ENCODE assay signal across 20 cellular contexts in genomic region chr2:171216631-171217030, GRCh38. TPM values are rescaled to one million over a fixed set of nuclear protein-coding genes. Genes with fewer than 3 reads are reported as not detected.
DNase-seq lines count a peak whose midpoint lies in the region; ATAC-seq and TF ChIP-seq lines count a peak whose summit lies in the region.
"Had no signal": no experiment of that assay in that cellular context is flagged by ENCODE, and none has a peak within 500 bp of the region (broad histone marks: within the 10 kb centered on the region; RNA-seq: fewer than 3 reads in every experiment).

No MANE protein-coding gene starts in this region.

- no peak overlapping the region for H4K91ac ChIP-seq in H9 (ENCODE audit: insufficient read length, low read depth, low read length)

- H3K4me1 ChIP-seq in H9 (ENCODE audit: insufficient read depth, low read length) (peaks cover 9% of the 10 kb centered on the region; the same call in 1 of the 2 replicates), foreskin keratinocyte (peaks cover 6% of the 10 kb centered on the region), gastroesophageal sphincter (peaks cover 0 to under 1% (median 0%) of the 10 kb centered on the region in 3 donors)
- peaks cover 4% of the 10 kb centered on the region for H3K4me1 ChIP-seq in CD4-positive, alpha-beta memory T cell (ENCODE audit: insufficient read depth, low read length)
- H3K4me1 ChIP-seq: BLaER1 treated with 17β-estradiol and CSF1 and Interleukin-3, amounts not matched to agents 10 nM and 100 nM; Caco-2; HAP-1 had no signal

- no peak overlapping the region for H3K9ac ChIP-seq in H9 (ENCODE audit: extremely low read depth, insufficient read length, low read length)
- H3K9ac ChIP-seq: BLaER1 treated with 17β-estradiol and CSF1 and Interleukin-3, amounts not matched to agents 10 nM and 100 nM; GM23248 had no signal

- H2BK15ac ChIP-seq in H9 (ENCODE audit: low read depth, low read length): no peak overlapping the region

- no peak overlapping the region for H3K56ac ChIP-seq in H9 (ENCODE audit: insufficient read length, low read depth, low read length)

- H3K79me1 ChIP-seq in H9 (ENCODE audit: insufficient read depth, low read depth, low read length, poor library complexity, severe bottlenecking): no peaks in the 10 kb centered on the region

- no peaks in the 10 kb centered on the region; the same call in 1 of the 2 replicates for H3K27me3 Mint-ChIP-seq in H9 (ENCODE audit: low read depth)
- peaks cover 15% of the 10 kb centered on the region for H3K27me3 Mint-ChIP-seq in WTC11 (ENCODE audit: low read depth)
- H3K27me3 Mint-ChIP-seq in mesothelial cell of epicardium (ENCODE audit: low read depth): no peaks in the 10 kb centered on the region
- H3K27me3 Mint-ChIP-seq in CD4-positive, alpha-beta memory T cell: no peaks in the 10 kb centered on the region
- H3K27me3 Mint-ChIP-seq: B cell; CD4-positive, CD25-positive, alpha-beta regulatory T cell had no signal

- WGBS in H9 (ENCODE audit: extremely low coverage, insufficient read length, low lambda C conversion rate): no CpG with 5 or more reads among the region's 5 CpGs
- 81 to 85% methylated on average over 5 of the region's 5 CpGs for WGBS in gastroesophageal sphincter (ENCODE audit: low coverage in 1 of 2), 2 donors

- ATAC-seq in WTC11: no peak
- no peak for ATAC-seq in foreskin keratinocyte
- ATAC-seq in HG02678 (IDR thresholded peaks at IDR 0.05; ENCODE audit: unreplicated experiment): no peak
- no peak for ATAC-seq in GM19395 (IDR thresholded peaks at IDR 0.05; ENCODE audit: unreplicated experiment)
- no peak for ATAC-seq in gastroesophageal sphincter

- H3K79me2 ChIP-seq in H9 (ENCODE audit: insufficient read depth, low read length): no peaks in the 10 kb centered on the region

- no peak overlapping the region for H3T11ph ChIP-seq in H9 (ENCODE audit: low read length)

- no peak overlapping the region for H3K14ac ChIP-seq in H9 (ENCODE audit: insufficient read depth, low read length)

- no peaks in the 10 kb centered on the region for H3K36me3 ChIP-seq in gastroesophageal sphincter
- no peaks in the 10 kb centered on the region for H3K36me3 ChIP-seq in CD4-positive, alpha-beta memory T cell (ENCODE audit: insufficient read depth, low read length)
- H3K36me3 ChIP-seq: BLaER1 treated with 17β-estradiol and CSF1 and Interleukin-3, amounts not matched to agents 10 nM and 100 nM; HAP-1 had no signal

- no peak overlapping the region for H3K23ac ChIP-seq in H9 (ENCODE audit: insufficient read length, low read depth, low read length)

- H3K36me3 Mint-ChIP-seq in H9 (ENCODE audit: insufficient read depth in 1 of 3, low read depth in 3 of 3): peaks cover 12 to 22% (median 18%) of the 10 kb centered on the region in 3 experiments
- H3K36me3 Mint-ChIP-seq in WTC11: peaks cover 25% of the 10 kb centered on the region
- no peaks in the 10 kb centered on the region for H3K36me3 Mint-ChIP-seq in mesothelial cell of epicardium
- peaks cover 0 to 4% of the 10 kb centered on the region in 2 donors for H3K36me3 Mint-ChIP-seq in CD4-positive, alpha-beta memory T cell

- no peak overlapping the region for H2BK120ac ChIP-seq in H9 (ENCODE audit: low read depth, low read length, poor library complexity, severe bottlenecking)

- H3K27me3 ChIP-seq in H9 (ENCODE audit: insufficient read depth, low read length) (no peaks in the 10 kb centered on the region), foreskin keratinocyte (no peaks in the 10 kb centered on the region), gastroesophageal sphincter (no peaks in the 10 kb centered on the region)
- no peaks in the 10 kb centered on the region for H3K27me3 ChIP-seq in CD4-positive, alpha-beta memory T cell (ENCODE audit: insufficient read depth, low read length)

- H3K27ac Mint-ChIP-seq in H9 (peak overlapping the region in 2 of 3 experiments; percentile 41 to 58; a peak in 5 of 7 replicates), WTC11 (no peak overlapping the region; the same call in 1 of the 2 replicates), mesothelial cell of epicardium (peak overlapping the region; percentile 35)
- H3K27ac Mint-ChIP-seq in CD4-positive, alpha-beta memory T cell: no peak overlapping the region
- H3K27ac Mint-ChIP-seq: B cell; CD4-positive, CD25-positive, alpha-beta regulatory T cell had no signal

- TF ChIP-seq POLR2A in gastroesophageal sphincter (IDR thresholded peaks at IDR 0.05): no peak

- H3K4me3 Mint-ChIP-seq in H9: no peak overlapping the region; a peak in 1 of 5 replicates
- no peak overlapping the region for H3K4me3 Mint-ChIP-seq in WTC11
- H3K4me3 Mint-ChIP-seq in mesothelial cell of epicardium: no peak overlapping the region
- no peak overlapping the region for H3K4me3 Mint-ChIP-seq in CD4-positive, alpha-beta memory T cell
- H3K4me3 Mint-ChIP-seq: B cell; CD4-positive, CD25-positive, alpha-beta regulatory T cell had no signal

- no peak overlapping the region for H2AK5ac ChIP-seq in H9 (ENCODE audit: insufficient read length, low read length)

- no peak overlapping the region for H2BK5ac ChIP-seq in H9 (ENCODE audit: insufficient read length, low read length)

- TF ChIP-seq CTCF in H9 (conservative IDR thresholded peaks at IDR 0.05) (no peak), WTC11 (IDR thresholded peaks at IDR 0.05) (no peak), foreskin keratinocyte (conservative IDR thresholded peaks at IDR 0.05) (no peak), mesothelial cell of epicardium (IDR thresholded peaks at IDR 0.05; ENCODE audit: unreplicated experiment) (no peak), gastroesophageal sphincter (IDR thresholded peaks at IDR 0.05) (no peak)

- H3K4ac ChIP-seq in H9 (ENCODE audit: low read depth, low read length): no peak overlapping the region

- H2BK12ac ChIP-seq in H9 (ENCODE audit: insufficient read length, low read depth, low read length): no peak overlapping the region

- POLR2A ChIA-PET in WTC11 (lab: Charles Lee): no interaction called here
- POLR2A ChIA-PET in CD4-positive, alpha-beta memory T cell (lab: Charles Lee; ENCODE audit: partially characterized antibody): no interaction called here

- no peak overlapping the region for H2AFZ ChIP-seq in H9 (ENCODE audit: low read length)
- H2AFZ ChIP-seq: GM23248 had no signal

- H3K4me1 Mint-ChIP-seq in H9: peaks cover 42 to 44% of the 10 kb centered on the region in 2 experiments
- H3K4me1 Mint-ChIP-seq in WTC11: peaks cover 48% of the 10 kb centered on the region
- H3K4me1 Mint-ChIP-seq in mesothelial cell of epicardium: peaks cover 18% of the 10 kb centered on the region
- H3K4me1 Mint-ChIP-seq in CD4-positive, alpha-beta memory T cell: peaks cover 0 to 7% (median 3%) of the 10 kb centered on the region in 4 donors

- H4K8ac ChIP-seq in H9 (replicated peaks; ENCODE audit: insufficient read length, low read depth, low read length): no peak overlapping the region

- H3K9me3 ChIP-seq in H9 (ENCODE audit: control insufficient read depth, low read depth, low read length) (no peaks in the 10 kb centered on the region), gastroesophageal sphincter (no peaks in the 10 kb centered on the region)
- no peaks in the 10 kb centered on the region for H3K9me3 ChIP-seq in CD4-positive, alpha-beta memory T cell (ENCODE audit: control insufficient read depth in 1 of 2, low read length in 2 of 2)

- CTCF ChIA-PET in WTC11 (lab: Charles Lee): interaction anchor here (0.7 to 1.3 kb wide), 2 partner anchors 99 to 200 kb away, joined by 3 read pairs; no protein-coding TSS in a partner anchor
- CTCF ChIA-PET in CD4-positive, alpha-beta memory T cell (lab: Charles Lee; ENCODE audit: partially characterized antibody): no interaction called here

- TF ChIP-seq EP300 in gastroesophageal sphincter (IDR thresholded peaks at IDR 0.05): no peak

- H3K27ac ChIP-seq in H9 (ENCODE audit: insufficient read length, low read depth, low read length) (no peak overlapping the region), foreskin keratinocyte (no peak overlapping the region), gastroesophageal sphincter (no peak overlapping the region)
- H3K27ac ChIP-seq in CD4-positive, alpha-beta memory T cell (ENCODE audit: low read depth, low read length): no peak overlapping the region
- H3K27ac ChIP-seq: BLaER1 treated with 17β-estradiol and CSF1 and Interleukin-3, amounts not matched to agents 10 nM and 100 nM; GM23248; HL-60 had no signal

- H3K23me2 ChIP-seq in H9 (ENCODE audit: insufficient read length, low read depth, low read length, poor library complexity, severe bottlenecking): no peaks in the 10 kb centered on the region

- H3K4me2 ChIP-seq in H9 (ENCODE audit: insufficient read depth, insufficient read length, low read length): no peak overlapping the region
- H3K4me2 ChIP-seq: BLaER1 treated with 17β-estradiol and CSF1 and Interleukin-3, amounts not matched to agents 10 nM and 100 nM had no signal

- intact Hi-C loops in CD4-positive, alpha-beta memory T cell (cut with micrococcal nuclease): no loop called here

- H3K4me3 ChIP-seq in gastroesophageal sphincter: no peak overlapping the region
- H3K4me3 ChIP-seq in CD4-positive, alpha-beta memory T cell (ENCODE audit: low read length in 2 of 2): no peak overlapping the region
- H3K4me3 ChIP-seq: BLaER1 treated with 17β-estradiol and CSF1 and Interleukin-3, amounts not matched to agents 10 nM and 100 nM; GM23248; HAP-1 had no signal

- no peak for DNase-seq in H9
- DNase-seq in WTC11 (ENCODE audit: low spot score): no peak
- DNase-seq in foreskin keratinocyte: peak; percentile 37 to 72
- DNase-seq in mesothelial cell of epicardium (ENCODE audit: low spot score in 2 of 2, unreplicated experiment in 2 of 2): no peak
- DNase-seq in CD4-positive, alpha-beta memory T cell: no peak
- DNase-seq: Caco-2; CD4-positive, CD25-positive, alpha-beta regulatory T cell; DMS153; DMS79; GDM1; GM23248; Kasumi-1; KG1 had no signal

- H3K9me3 Mint-ChIP-seq in H9 (peaks cover 22% of the 10 kb centered on the region in 2 experiments), WTC11 (peaks cover 24% of the 10 kb centered on the region), mesothelial cell of epicardium (peaks cover 17% of the 10 kb centered on the region)
- peaks cover 0 to 10% (median 3%) of the 10 kb centered on the region in 8 donors for H3K9me3 Mint-ChIP-seq in CD4-positive, alpha-beta memory T cell

- no peak overlapping the region for H2BK20ac ChIP-seq in H9 (ENCODE audit: low read depth, low read length, poor library complexity, severe bottlenecking)

- no peaks in the 10 kb centered on the region for H4K20me1 ChIP-seq in H9 (ENCODE audit: control insufficient read depth, insufficient read depth, insufficient read length)
- H4K20me1 ChIP-seq: BLaER1 treated with 17β-estradiol and CSF1 and Interleukin-3, amounts not matched to agents 10 nM and 100 nM had no signal

- H4K5ac ChIP-seq in H9 (ENCODE audit: insufficient read length, low read depth, low read length): no peak overlapping the region

- no peak overlapping the region for H3K18ac ChIP-seq in H9 (ENCODE audit: insufficient read length, low read depth, low read length)

TF ChIP-seq in WTC11, 78 proteins besides CTCF, POLR2A, EP300 and RAD21 (continues in another document):
- TF ChIP-seq JUN (CRISPR knock-in tag; IDR thresholded peaks at IDR 0.05): no peak

RNA-seq across cellular contexts. Expression of gene TLK1, which starts 55.9 kb away (rescaled TPM):
- total RNA-seq in H9 (2021): 112 TPM in 2 replicates
- total RNA-seq in WTC11 (2021): 91.1 to 99.6 TPM (median 93.9 TPM) in 3 replicates
- total RNA-seq in foreskin keratinocyte: 24.0 and 26.8 TPM in 2 replicates
- polyA plus RNA-seq in foreskin keratinocyte: 5.3 and 6.9 TPM in 2 replicates
- total RNA-seq in mesothelial cell of epicardium: 72.0 to 74.5 TPM (median 74.5 TPM) in 3 replicates
- total RNA-seq in gastroesophageal sphincter: 10 to 100 TPM; 32.2 to 64.3 (median 45.4) TPM
- total RNA-seq in CD4-positive, alpha-beta memory T cell: 100 to 1,000 TPM; 138 to 152 TPM
- 10 to 100 TPM; 19.2 to 53.6 TPM for polyA plus RNA-seq in CD4-positive, alpha-beta memory T cell

Comparison
In these comparisons a context has a peak if more than half of its experiments do, and no peak if none do; other contexts are left out.
1. DNase-seq: peak in foreskin keratinocyte (2 of 2); none in H9 (single experiment), WTC11 (single experiment), mesothelial cell of epicardium (0 of 2) and CD4-positive, alpha-beta memory T cell (0 of 5).
2. H3K27ac Mint-ChIP-seq: peak in H9 (2 of 3) and mesothelial cell of epicardium (single experiment); none in WTC11 (single experiment) and CD4-positive, alpha-beta memory T cell (0 of 7).